In genomic region chr9:126453156-126453963, GRCh38 we compare ENCODE assay signal across 19 cellular contexts.
DNase-seq lines count a peak whose midpoint lies in the region; ATAC-seq and TF ChIP-seq lines count a peak whose summit lies in the region.
"Had no signal": no experiment of that assay in that cellular context is flagged by ENCODE, and none has a peak within 500 bp of the region (broad histone marks: within the 10 kb centered on the region; RNA-seq: fewer than 3 reads in every experiment).

No MANE protein-coding gene starts in this region.

- intact Hi-C loops in stomach (cut with DNase I; ENCODE audit: low total_unique reads): no loop called here

- no peak overlapping the region for H2AK5ac ChIP-seq in trophoblast cell (ENCODE audit: low read length)

- H3K27me3 ChIP-seq in trophoblast cell (ENCODE audit: insufficient read depth, low read length) (no peaks in the 10 kb centered on the region), stomach (no peaks in the 10 kb centered on the region)

- no peaks in the 10 kb centered on the region for H3K79me1 ChIP-seq in trophoblast cell (ENCODE audit: low read length)

- no peak for TF ChIP-seq POLR2A in stomach (IDR thresholded peaks at IDR 0.05)

- H3K4ac ChIP-seq in trophoblast cell (ENCODE audit: low read depth, low read length): no peak overlapping the region

- H4K12ac ChIP-seq in trophoblast cell (ENCODE audit: low read depth, low read length): no peak overlapping the region

- no peak overlapping the region for H3K14ac ChIP-seq in trophoblast cell (ENCODE audit: low read length)

- no peak for TF ChIP-seq EP300 in stomach (IDR thresholded peaks at IDR 0.05)

- TF ChIP-seq CTCF in glutamatergic neuron (IDR thresholded peaks at IDR 0.05; ENCODE audit: partially characterized antibody, unreplicated experiment) (no peak), stomach (IDR thresholded peaks at IDR 0.05) (no peak)

- no peak overlapping the region for H2AFZ ChIP-seq in trophoblast cell (ENCODE audit: insufficient read depth, low read length, poor library complexity)

- no peak overlapping the region for H3K18ac ChIP-seq in trophoblast cell (ENCODE audit: low read length)

- H3K4me1 ChIP-seq in trophoblast cell (ENCODE audit: control insufficient read depth in 1 of 2, insufficient read depth in 2 of 2, low read length in 2 of 2) (no peaks in the 10 kb centered on the region), stomach (no peaks in the 10 kb centered on the region)

- H3K9me3 ChIP-seq in trophoblast cell (ENCODE audit: insufficient read depth, low read depth, low read length) (no peaks in the 10 kb centered on the region), stomach (no peaks in the 10 kb centered on the region)

- no peaks in the 10 kb centered on the region for H3K79me2 ChIP-seq in trophoblast cell (ENCODE audit: control insufficient read depth, insufficient read depth, low read length, poor library complexity)

- no peak overlapping the region for H3K4me3 Mint-ChIP-seq in activated naive CD8-positive, alpha-beta T cell treated with anti-CD3 and anti-CD28 coated beads, Interleukin-2, amount 10 ng/mL, durations not matched to agents 7 days and 5 days
- H3K4me3 Mint-ChIP-seq in activated naive CD8-positive, alpha-beta T cell treated with anti-CD3 and anti-CD28 coated beads, Interleukin-2, amount 50 U/mL, for 24 hours: no peak overlapping the region
- no peak overlapping the region for H3K4me3 Mint-ChIP-seq in glutamatergic neuron (ENCODE audit: unreplicated experiment)

- no peak overlapping the region for H3K4me2 ChIP-seq in trophoblast cell (ENCODE audit: low read length)

- no peak overlapping the region for H3K9ac ChIP-seq in trophoblast cell (ENCODE audit: low read length)

- H2BK120ac ChIP-seq in trophoblast cell (ENCODE audit: insufficient read depth, low read length, poor library complexity): no peak overlapping the region

- no peak overlapping the region for H2BK5ac ChIP-seq in trophoblast cell (ENCODE audit: low read depth, low read length, poor library complexity)

- H3K4me3 ChIP-seq in trophoblast cell (ENCODE audit: low read depth, low read length): no peak overlapping the region
- no peak overlapping the region for H3K4me3 ChIP-seq in stomach

- WGBS in trophoblast cell (ENCODE audit: extremely low coverage, insufficient coverage, insufficient read length): no CpG with 5 or more reads among the region's 14 CpGs
- WGBS in stomach, 5 donors: 89 to 94% (median 90%) methylated on average over 14 of the region's 14 CpGs

- no peaks in the 10 kb centered on the region for H3K9me3 Mint-ChIP-seq in activated naive CD8-positive, alpha-beta T cell treated with anti-CD3 and anti-CD28 coated beads, Interleukin-2, amount 10 ng/mL, durations not matched to agents 7 days and 5 days
- no peaks in the 10 kb centered on the region for H3K9me3 Mint-ChIP-seq in activated naive CD8-positive, alpha-beta T cell treated with anti-CD3 and anti-CD28 coated beads, Interleukin-2, amount 50 U/mL, for 24 hours
- H3K9me3 Mint-ChIP-seq in glutamatergic neuron (ENCODE audit: unreplicated experiment): peaks cover 7% of the 10 kb centered on the region

- H4K91ac ChIP-seq in trophoblast cell (ENCODE audit: low read depth, low read length): no peak overlapping the region

- H3K23ac ChIP-seq in trophoblast cell (ENCODE audit: low read length): peak overlapping the region; percentile 4

- DNase-seq in activated naive CD8-positive, alpha-beta T cell treated with anti-CD3 and anti-CD28 coated beads, Interleukin-2, amount 10 ng/mL, durations not matched to agents 7 days and 5 days: peak; percentile 27
- DNase-seq in activated naive CD8-positive, alpha-beta T cell treated with anti-CD3 and anti-CD28 coated beads, Interleukin-2, amount 50 U/mL, for 24 hours: no peak
- DNase-seq in glutamatergic neuron (no peak), trophoblast cell (no peak), T-helper 1 cell (no peak), stomach (no peak)
- DNase-seq: C1 segment of cervical spinal cord, COR-L47, DMS153, KG1, MM.1S, NCI-H1105, NCI-H1694 treated with DMSO at 0.1 percent for 48 hours, NCI-H345, NCI-H748 treated with DMSO at 0.1 percent for 48 hours, PC-3 had no signal

- H3K27ac Mint-ChIP-seq in activated naive CD8-positive, alpha-beta T cell treated with anti-CD3 and anti-CD28 coated beads, Interleukin-2, amount 10 ng/mL, durations not matched to agents 7 days and 5 days: peak overlapping the region; percentile 85
- no peak overlapping the region for H3K27ac Mint-ChIP-seq in activated naive CD8-positive, alpha-beta T cell treated with anti-CD3 and anti-CD28 coated beads, Interleukin-2, amount 50 U/mL, for 24 hours
- H3K27ac Mint-ChIP-seq in glutamatergic neuron (ENCODE audit: unreplicated experiment): peak overlapping the region; percentile 62

- POLR2A ChIA-PET in activated naive CD8-positive, alpha-beta T cell treated with anti-CD3 and anti-CD28 coated beads, Interleukin-2, amount 10 ng/mL, durations not matched to agents 7 days and 5 days (lab: Charles Lee): interaction anchor here (0.9 kb wide), 1 partner anchor 16 kb away, joined by 4 read pairs; no protein-coding TSS in a partner anchor

- no peaks in the 10 kb centered on the region for H3K27me3 Mint-ChIP-seq in activated naive CD8-positive, alpha-beta T cell treated with anti-CD3 and anti-CD28 coated beads, Interleukin-2, amount 10 ng/mL, durations not matched to agents 7 days and 5 days
- no peaks in the 10 kb centered on the region for H3K27me3 Mint-ChIP-seq in activated naive CD8-positive, alpha-beta T cell treated with anti-CD3 and anti-CD28 coated beads, Interleukin-2, amount 50 U/mL, for 24 hours
- peaks cover 9% of the 10 kb centered on the region for H3K27me3 Mint-ChIP-seq in glutamatergic neuron (ENCODE audit: unreplicated experiment)

- peaks cover 18% of the 10 kb centered on the region for H3K4me1 Mint-ChIP-seq in activated naive CD8-positive, alpha-beta T cell treated with anti-CD3 and anti-CD28 coated beads, Interleukin-2, amount 10 ng/mL, durations not matched to agents 7 days and 5 days
- no peaks in the 10 kb centered on the region for H3K4me1 Mint-ChIP-seq in activated naive CD8-positive, alpha-beta T cell treated with anti-CD3 and anti-CD28 coated beads, Interleukin-2, amount 50 U/mL, for 24 hours
- H3K4me1 Mint-ChIP-seq in glutamatergic neuron (ENCODE audit: low read depth, unreplicated experiment): peaks cover 50% of the 10 kb centered on the region

- peak; percentile 64 for ATAC-seq in activated naive CD8-positive, alpha-beta T cell treated with anti-CD3 and anti-CD28 coated beads, Interleukin-2, amount 10 ng/mL, durations not matched to agents 7 days and 5 days (ENCODE audit: low read depth)
- ATAC-seq in activated naive CD8-positive, alpha-beta T cell treated with anti-CD3 and anti-CD28 coated beads, Interleukin-2, amount 50 U/mL, for 24 hours: no peak
- no peak for ATAC-seq in GM21528 (IDR thresholded peaks at IDR 0.05; ENCODE audit: low FRiP score, unreplicated experiment)
- ATAC-seq in GM19324 (IDR thresholded peaks at IDR 0.05; ENCODE audit: low FRiP score, unreplicated experiment): no peak
- ATAC-seq: PC-3 had no signal

- H3K36me3 ChIP-seq in trophoblast cell (ENCODE audit: control insufficient read depth in 1 of 2, insufficient read depth in 2 of 2, low read length in 2 of 2) (peaks cover 7 to 13% of the 10 kb centered on the region in 2 experiments), stomach (peaks cover 0 to 56% (median 26%) of the 10 kb centered on the region in 4 donors)

- no peak overlapping the region for H3K27ac ChIP-seq in trophoblast cell (ENCODE audit: low read depth, low read length)
- H3K27ac ChIP-seq in stomach: no peak overlapping the region
- H3K27ac ChIP-seq: HL-60 had no signal

- H4K8ac ChIP-seq in trophoblast cell (ENCODE audit: low read depth, low read length): no peak overlapping the region

- peaks cover 13% of the 10 kb centered on the region for H3K36me3 Mint-ChIP-seq in activated naive CD8-positive, alpha-beta T cell treated with anti-CD3 and anti-CD28 coated beads, Interleukin-2, amount 10 ng/mL, durations not matched to agents 7 days and 5 days
- no peaks in the 10 kb centered on the region for H3K36me3 Mint-ChIP-seq in activated naive CD8-positive, alpha-beta T cell treated with anti-CD3 and anti-CD28 coated beads, Interleukin-2, amount 50 U/mL, for 24 hours (ENCODE audit: low read depth)
- no peaks in the 10 kb centered on the region for H3K36me3 Mint-ChIP-seq in glutamatergic neuron (ENCODE audit: unreplicated experiment)

- H2BK12ac ChIP-seq in trophoblast cell (ENCODE audit: low read length): no peak overlapping the region
